25 cellular contexts compared by ENCODE assay signal in the genomic region with DNA sequence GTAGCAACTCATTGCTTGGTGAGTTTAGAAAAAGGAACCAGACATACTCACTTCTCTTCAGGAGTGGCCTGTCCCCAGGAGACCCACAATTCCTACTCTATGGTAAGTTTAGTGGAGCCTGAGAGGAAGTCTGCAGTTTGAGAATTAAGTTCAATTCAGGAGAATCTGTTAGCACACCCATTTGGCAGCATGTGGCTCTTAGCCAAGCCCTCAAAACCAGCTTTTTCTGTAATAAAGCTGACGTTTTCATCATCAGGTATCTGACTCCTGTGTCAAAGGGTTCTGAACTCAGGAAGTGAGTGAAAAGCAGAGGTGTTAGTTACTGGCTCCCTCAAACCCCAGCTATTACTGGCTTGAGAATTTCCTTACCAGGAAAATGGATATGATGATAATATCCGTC. TPM values are rescaled to one million over a fixed set of nuclear protein-coding genes. Genes with fewer than 3 reads are reported as not detected.
DNase-seq lines count a peak whose midpoint lies in the region; ATAC-seq and TF ChIP-seq lines count a peak whose summit lies in the region.
"Had no signal": no experiment of that assay in that cellular context is flagged by ENCODE, and none has a peak within 500 bp of the region (broad histone marks: within the 10 kb centered on the region; RNA-seq: fewer than 3 reads in every experiment).

No MANE protein-coding gene starts in this region.

- H3K9me3 Mint-ChIP-seq in activated T-helper 2 cell treated with anti-CD3 and anti-CD28 coated beads, Interferon-gamma antibody, Interleukin-2, Interleukin-4, amounts not matched to agents 10 μg/mL and 5 μg/mL and 100 μg/mL, durations not matched to agents 14 hours and 24 hours and 36 hours, result peaks cover 10% of the 10 kb centered on the region
- H3K9me3 Mint-ChIP-seq: nephron had no signal

- peaks cover 68 to 97% (median 83%) of the 10 kb centered on the region in 10 experiments for H3K4me1 ChIP-seq in BLaER1 treated with 17β-estradiol and CSF1 and Interleukin-3, amounts not matched to agents 10 nM and 100 nM
- H3K4me1 ChIP-seq: psoas muscle had no signal

- no peaks in the 10 kb centered on the region for H3K36me3 ChIP-seq in BLaER1 treated with 17β-estradiol and CSF1 and Interleukin-3, amounts not matched to agents 10 nM and 100 nM
- no peaks in the 10 kb centered on the region for H3K36me3 ChIP-seq in brain microvascular endothelial cell (replicated peaks)
- H3K36me3 ChIP-seq: MG63 had no signal

- H3K27ac ChIP-seq in BLaER1 treated with 17β-estradiol and CSF1 and Interleukin-3, amounts not matched to agents 10 nM and 100 nM, result peak overlapping the region in 9 of 11 experiments; percentile 40 to 97 (median 83); a peak in 18 of 22 replicates
- H3K27ac ChIP-seq in brain microvascular endothelial cell, result no peak overlapping the region
- H3K27ac ChIP-seq: psoas muscle had no signal

- H3K36me3 Mint-ChIP-seq in activated T-helper 2 cell treated with anti-CD3 and anti-CD28 coated beads, Interferon-gamma antibody, Interleukin-2, Interleukin-4, amounts not matched to agents 10 μg/mL and 5 μg/mL and 100 μg/mL, durations not matched to agents 14 hours and 24 hours and 36 hours (ENCODE audit: low read depth), result peaks cover 4% of the 10 kb centered on the region
- H3K36me3 Mint-ChIP-seq: CD4-positive, CD25-positive, alpha-beta regulatory T cell; WTC11 had no signal

- H3K4me1 Mint-ChIP-seq in activated T-helper 2 cell treated with anti-CD3 and anti-CD28 coated beads, Interferon-gamma antibody, Interleukin-2, Interleukin-4, amounts not matched to agents 10 μg/mL and 5 μg/mL and 100 μg/mL, durations not matched to agents 14 hours and 24 hours and 36 hours (ENCODE audit: low read depth), result peaks cover 63% of the 10 kb centered on the region

- H3K9me3 ChIP-seq in BLaER1 treated with 17β-estradiol and CSF1 and Interleukin-3, amounts not matched to agents 10 nM and 100 nM (replicated peaks in 1 of 11), result peaks cover 0 to 17% (median 9%) of the 10 kb centered on the region in 11 experiments; a peak in 16 of 22 replicates
- H3K9me3 ChIP-seq: MG63, psoas muscle had no signal

- peak; percentile 55 for DNase-seq in SIG-M5 treated with dmso at 0.1 percent for 504 hours (lab: John Stamatoyannopoulos, UW; ENCODE audit: unreplicated experiment)
- no peak for DNase-seq in SIG-M5 (lab: John Stamatoyannopoulos, UW)
- peak; percentile 32 for DNase-seq in NCI-H1694 (lab: John Stamatoyannopoulos, UW)
- no peak for DNase-seq in activated T-helper 2 cell treated with anti-CD3 and anti-CD28 coated beads, Interferon-gamma antibody, Interleukin-2, Interleukin-4, amounts not matched to agents 10 μg/mL and 5 μg/mL and 100 μg/mL, durations not matched to agents 14 hours and 24 hours and 36 hours (ENCODE audit: low spot score)
- DNase-seq in brain microvascular endothelial cell, result no peak
- no peak for DNase-seq in stimulated activated CD4-positive, alpha-beta T cell treated with anti-CD3 and anti-CD28 coated beads, Interleukin-1b, Interleukin-23, amount 100 ng/mL, for 48 hours
- DNase-seq: 8988T; CD4-positive, CD25-positive, alpha-beta regulatory T cell; dermis blood vessel endothelial cell; DMS53; GOT3; hypothalamus; MG63; NCI-H2029 treated with DMSO at 0.1 percent for 48 hours; NCI-H510A treated with DMSO at 0.1 percent for 48 hours; psoas muscle; SHP77 treated with DMSO at 0.1 percent for 48 hours; small intestine; stimulated activated CD4-positive, alpha-beta T cell treated with anti-CD3 and anti-CD28 coated beads, Interleukin-4, amount 100 ng/mL, for 24 hours had no signal

- in situ Hi-C loops in brain microvascular endothelial cell (cut with HindIII; ENCODE audit: low pct_ligation_motif_present, low sequenced_read_pairs), result no loop called here

- H3K27me3 ChIP-seq in BLaER1 treated with 17β-estradiol and CSF1 and Interleukin-3, amounts not matched to agents 10 nM and 100 nM, result no peaks in the 10 kb centered on the region
- no peaks in the 10 kb centered on the region for H3K27me3 ChIP-seq in brain microvascular endothelial cell (replicated peaks)
- H3K27me3 ChIP-seq: MG63 had no signal

- intact Hi-C loops in activated T-helper 2 cell treated with anti-CD3 and anti-CD28 coated beads, Interferon-gamma antibody, Interleukin-2, Interleukin-4, amounts not matched to agents 10 μg/mL and 5 μg/mL and 100 μg/mL, durations not matched to agents 14 hours and 24 hours and 36 hours (cut with micrococcal nuclease), result loop anchor here (1.0 to 10.0 kb wide), 2 partner anchors 8 to 850 kb away; a partner anchor contains a TSS

- no peak for ATAC-seq in GM21390 (IDR thresholded peaks at IDR 0.05; ENCODE audit: unreplicated experiment)
- ATAC-seq: psoas muscle, WTC11 had no signal

- peak overlapping the region in 7 of 11 experiments; percentile 11 to 74 (median 49); a peak in 10 of 22 replicates for H3K9ac ChIP-seq in BLaER1 treated with 17β-estradiol and CSF1 and Interleukin-3, amounts not matched to agents 10 nM and 100 nM

- H4K20me1 ChIP-seq in BLaER1 treated with 17β-estradiol and CSF1 and Interleukin-3, amounts not matched to agents 10 nM and 100 nM, result no peaks in the 10 kb centered on the region

- no peak overlapping the region for H3K4me3 Mint-ChIP-seq in activated T-helper 2 cell treated with anti-CD3 and anti-CD28 coated beads, Interferon-gamma antibody, Interleukin-2, Interleukin-4, amounts not matched to agents 10 μg/mL and 5 μg/mL and 100 μg/mL, durations not matched to agents 14 hours and 24 hours and 36 hours (ENCODE audit: low read depth)
- H3K4me3 Mint-ChIP-seq: CD4-positive, CD25-positive, alpha-beta regulatory T cell; nephron; WTC11 had no signal

- peaks cover 12% of the 10 kb centered on the region for H3K27me3 Mint-ChIP-seq in activated T-helper 2 cell treated with anti-CD3 and anti-CD28 coated beads, Interferon-gamma antibody, Interleukin-2, Interleukin-4, amounts not matched to agents 10 μg/mL and 5 μg/mL and 100 μg/mL, durations not matched to agents 14 hours and 24 hours and 36 hours (ENCODE audit: low read depth)
- H3K27me3 Mint-ChIP-seq: CD4-positive, CD25-positive, alpha-beta regulatory T cell had no signal

- H3K27ac Mint-ChIP-seq in activated T-helper 2 cell treated with anti-CD3 and anti-CD28 coated beads, Interferon-gamma antibody, Interleukin-2, Interleukin-4, amounts not matched to agents 10 μg/mL and 5 μg/mL and 100 μg/mL, durations not matched to agents 14 hours and 24 hours and 36 hours, result peak overlapping the region; percentile 25
- H3K27ac Mint-ChIP-seq: nephron, WTC11 had no signal

- no peak overlapping the region for H3K4me3 ChIP-seq in BLaER1 treated with 17β-estradiol and CSF1 and Interleukin-3, amounts not matched to agents 10 nM and 100 nM
- H3K4me3 ChIP-seq in brain microvascular endothelial cell (ENCODE audit: low read depth, low read length), result no peak overlapping the region
- H3K4me3 ChIP-seq: MG63, psoas muscle had no signal

- peak overlapping the region; percentile 70 to 92 (median 87) for H3K4me2 ChIP-seq in BLaER1 treated with 17β-estradiol and CSF1 and Interleukin-3, amounts not matched to agents 10 nM and 100 nM

- no peak for TF ChIP-seq CTCF in brain microvascular endothelial cell (IDR thresholded peaks at IDR 0.05; ENCODE audit: low read depth, low read length, missing control alignments)

RNA-seq across cellular contexts. Expression of a gene that starts 20.4 kb away (rescaled TPM):
- 50.2 and 50.5 TPM in 2 replicates for total RNA-seq in activated T-helper 2 cell treated with anti-CD3 and anti-CD28 coated beads, Interferon-gamma antibody, Interleukin-2, Interleukin-4, amounts not matched to agents 10 μg/mL and 5 μg/mL and 100 μg/mL, durations not matched to agents 14 hours and 24 hours and 36 hours

RNA-seq across cellular contexts. Expression of a gene that starts 35.5 kb away (rescaled TPM):
- total RNA-seq in activated T-helper 2 cell treated with anti-CD3 and anti-CD28 coated beads, Interferon-gamma antibody, Interleukin-2, Interleukin-4, amounts not matched to agents 10 μg/mL and 5 μg/mL and 100 μg/mL, durations not matched to agents 14 hours and 24 hours and 36 hours, result 3.6 and 4.8 TPM in 2 replicates

RNA-seq across cellular contexts. Expression of a gene that starts 59.8 kb away (rescaled TPM):
- not detected in 2 replicates for total RNA-seq in activated T-helper 2 cell treated with anti-CD3 and anti-CD28 coated beads, Interferon-gamma antibody, Interleukin-2, Interleukin-4, amounts not matched to agents 10 μg/mL and 5 μg/mL and 100 μg/mL, durations not matched to agents 14 hours and 24 hours and 36 hours
- total RNA-seq: CD4-positive, CD25-positive, alpha-beta regulatory T cell; dermis blood vessel endothelial cell; fibroblast of villous mesenchyme; psoas muscle; T-helper 2 cell treated with Interferon-gamma antibody and Interleukin-4, amounts not matched to agents 100 ng/mL and 5 ng/mL, for 36 hours had no signal

Comparison
In these comparisons a context has a peak if more than half of its experiments do, and no peak if none do; other contexts are left out.
1. DNase-seq: peak in SIG-M5 treated with dmso at 0.1 percent for 504 hours (single experiment) and NCI-H1694 (single experiment); none in SIG-M5 (single experiment), activated T-helper 2 cell treated with anti-CD3 and anti-CD28 coated beads, Interferon-gamma antibody, Interleukin-2, Interleukin-4, amounts not matched to agents 10 μg/mL and 5 μg/mL and 100 μg/mL, durations not matched to agents 14 hours and 24 hours and 36 hours (single experiment), brain microvascular endothelial cell (single experiment) and stimulated activated CD4-positive, alpha-beta T cell treated with anti-CD3 and anti-CD28 coated beads, Interleukin-1b, Interleukin-23, amount 100 ng/mL, for 48 hours (single experiment).